8 cellular contexts compared by ENCODE assay signal in the genomic region with DNA sequence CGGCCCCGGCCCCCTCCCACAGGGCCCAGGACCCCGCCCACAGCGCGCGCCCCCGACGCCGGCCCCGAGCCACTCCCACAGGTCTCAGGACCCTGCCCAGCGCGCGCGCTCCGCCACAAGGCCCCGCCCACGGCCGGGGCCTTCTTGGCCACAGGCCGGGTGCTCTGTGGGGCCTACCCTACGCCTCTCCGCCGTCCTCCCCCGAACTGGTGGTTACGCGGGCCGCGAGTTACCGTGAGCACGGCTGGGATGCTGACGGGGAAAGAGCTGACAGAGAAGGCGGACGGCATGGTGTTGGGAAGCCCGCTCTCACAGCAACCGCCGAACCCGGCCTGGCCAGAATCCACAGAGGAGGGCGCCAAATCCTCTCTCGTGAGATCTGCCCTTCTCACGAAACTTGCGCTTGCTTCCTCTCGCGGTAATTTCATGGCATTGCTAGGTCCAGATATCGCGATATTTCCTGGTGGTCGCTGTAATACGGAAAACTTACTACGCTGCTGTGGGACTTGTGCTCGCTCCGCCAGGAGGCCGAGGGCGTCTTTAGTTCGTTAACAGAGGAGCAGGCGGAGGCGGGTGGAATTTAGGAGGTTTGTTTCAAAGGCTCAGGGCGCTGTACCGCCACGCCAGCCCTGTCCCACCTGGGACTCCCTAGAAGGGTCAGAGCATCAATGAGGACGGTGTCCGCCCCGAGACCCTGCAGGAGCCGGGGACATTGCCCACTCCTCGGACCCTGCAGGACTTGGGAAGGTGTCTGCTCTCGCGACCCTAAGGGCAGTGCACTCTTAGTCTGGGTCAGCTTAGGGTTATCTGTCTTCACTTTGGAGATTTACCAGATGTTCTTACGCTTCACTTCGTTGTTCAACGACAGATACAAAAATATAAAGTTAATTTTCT. TPM values are rescaled to one million over a fixed set of nuclear protein-coding genes. Genes with fewer than 3 reads are reported as not detected.
DNase-seq lines count a peak whose midpoint lies in the region; ATAC-seq, FAIRE-seq and TF ChIP-seq lines count a peak whose summit lies in the region.

TSS of gene TMEM18 (minus strand) at position 351 of the 894 bp plus-strand sequence. CDS start at position 290, 61 bp downstream.

- H3K9me3 ChIP-seq in GM23248 (ENCODE audit: low read depth) (no peaks in the 10 kb centered on the region), Karpas-422 (ENCODE audit: low read length) (no peaks in the 10 kb centered on the region; the same call in 1 of the 2 replicates), thoracic aorta (no peaks in the 10 kb centered on the region)

- H3K27me3 ChIP-seq in GM23248 (replicated peaks; ENCODE audit: insufficient read depth), result no peaks in the 10 kb centered on the region
- no peaks in the 10 kb centered on the region for H3K27me3 ChIP-seq in Karpas-422 (ENCODE audit: low read length)
- H3K27me3 ChIP-seq in thoracic aorta (replicated peaks; ENCODE audit: insufficient read depth), result no peaks in the 10 kb centered on the region

- H3K9ac ChIP-seq in GM23248 (peak within 1 kb of the TSS; percentile 98), Karpas-422 (ENCODE audit: low read length) (peak within 1 kb of the TSS; percentile 99)

- no peaks in the 10 kb centered on the region for H3K36me3 ChIP-seq in GM23248 (ENCODE audit: low read depth)
- peaks cover 20% of the 10 kb centered on the region for H3K36me3 ChIP-seq in Karpas-422 (ENCODE audit: insufficient read depth, low read length)
- H3K36me3 ChIP-seq in thoracic aorta, result peaks cover 5% of the 10 kb centered on the region

- 1 to 2% methylated on average over 58 to 59 of the region's 67 CpGs for WGBS in GM23248 (ENCODE audit: low coverage in 1 of 2, low lambda C conversion rate in 2 of 2, missing lambda C conversion rate in 2 of 2), 2 experiments

- peak within 1 kb of the TSS; percentile 94 for H2AFZ ChIP-seq in GM23248
- no peak within 1 kb of the TSS for H2AFZ ChIP-seq in Karpas-422 (ENCODE audit: low read length)

- H3K4me3 Mint-ChIP-seq in activated T-cell treated with anti-CD3 and anti-CD28 coated beads, Interleukin-2, amount 50 U/mL, for 72 hours, result peak within 1 kb of the TSS; percentile 96 to 98
- H3K4me3 Mint-ChIP-seq in nephron progenitor cell, result peak within 1 kb of the TSS; percentile 93

- peaks cover 53% of the 10 kb centered on the region for H3K4me1 Mint-ChIP-seq in activated T-cell treated with anti-CD3 and anti-CD28 coated beads, Interleukin-2, amount 50 U/mL, for 72 hours (ENCODE audit: low read depth)
- H3K4me1 Mint-ChIP-seq in nephron progenitor cell, result peaks cover 80% of the 10 kb centered on the region

- H3K27ac ChIP-seq in GM23248, result peak within 1 kb of the TSS; percentile 93
- peak within 1 kb of the TSS; percentile 98 for H3K27ac ChIP-seq in Karpas-422 (ENCODE audit: low read length)
- peak within 1 kb of the TSS; percentile 92 to 96 for H3K27ac ChIP-seq in thoracic aorta

- H3K27me3 Mint-ChIP-seq in activated T-cell treated with anti-CD3 and anti-CD28 coated beads, Interleukin-2, amount 50 U/mL, for 72 hours (ENCODE audit: low read depth), result no peaks in the 10 kb centered on the region
- H3K27me3 Mint-ChIP-seq in nephron progenitor cell (ENCODE audit: low read depth, poor library complexity), result no peaks in the 10 kb centered on the region

- H3K9me2 ChIP-seq in GM23248 (ENCODE audit: insufficient read depth) (no peaks in the 10 kb centered on the region), Karpas-422 (replicated peaks; ENCODE audit: insufficient read depth, low read length) (no peaks in the 10 kb centered on the region)

- H3K4me1 ChIP-seq in GM23248 (ENCODE audit: insufficient read depth) (peaks cover 21% of the 10 kb centered on the region), Karpas-422 (ENCODE audit: low read length) (peaks cover 51% of the 10 kb centered on the region), thoracic aorta (ENCODE audit: control insufficient read depth in 1 of 2, low read depth in 2 of 2) (peaks cover 4 to 14% of the 10 kb centered on the region in 2 donors)

- H3K79me2 ChIP-seq in GM23248 (ENCODE audit: insufficient read depth) (peaks cover 18% of the 10 kb centered on the region), Karpas-422 (ENCODE audit: low read length) (peaks cover 12% of the 10 kb centered on the region)

- in situ Hi-C loops in G401 (cut with HindIII; ENCODE audit: low sequenced_read_pairs), result no loop called here
- in situ Hi-C loops in GM23248 (cut with MboI), result loop anchor here (25.0 kb wide), 1 partner anchor 860 kb away; no protein-coding TSS in a partner anchor

- peak; percentile 70 for FAIRE-seq in RCC 7860 (lab: Jason Lieb, UNC)

- no peaks in the 10 kb centered on the region for H3K9me3 Mint-ChIP-seq in activated T-cell treated with anti-CD3 and anti-CD28 coated beads, Interleukin-2, amount 50 U/mL, for 72 hours
- no peaks in the 10 kb centered on the region for H3K9me3 Mint-ChIP-seq in nephron progenitor cell

- H3K27ac Mint-ChIP-seq in activated T-cell treated with anti-CD3 and anti-CD28 coated beads, Interleukin-2, amount 50 U/mL, for 72 hours, result peak within 1 kb of the TSS; percentile 92
- H3K27ac Mint-ChIP-seq in nephron progenitor cell, result peak within 1 kb of the TSS; percentile 100

- DNase-seq in G401 (ENCODE audit: low spot score) (peak; percentile 97), GM23248 (peak; percentile 100), Karpas-422 (peak; percentile 98), RCC 7860 (ENCODE audit: low spot score) (peak; percentile 97), fibroblast of pulmonary artery (ENCODE audit: low read depth) (peak; percentile 100), nephron progenitor cell (no peak), thoracic aorta (ENCODE audit: low spot score) (peak; percentile 90)
- DNase-seq in activated T-cell treated with anti-CD3 and anti-CD28 coated beads, Interleukin-2, amount 50 U/mL, for 72 hours, result peak in 1 of 2 donors; percentile 92

- H3K4me3 ChIP-seq in GM23248 (peak within 1 kb of the TSS; percentile 88), Karpas-422 (ENCODE audit: low read length) (peak within 1 kb of the TSS; percentile 91), fibroblast of pulmonary artery (replicated peaks; ENCODE audit: low read depth, low read length) (peak within 1 kb of the TSS; percentile 86), thoracic aorta (peak within 1 kb of the TSS; percentile 93)

- TF ChIP-seq CTCF in fibroblast of pulmonary artery (IDR thresholded peaks at IDR 0.05; ENCODE audit: low read length, missing control alignments) (peak; percentile 28), nephron progenitor cell (IDR thresholded peaks at IDR 0.05) (no peak), thoracic aorta (IDR thresholded peaks at IDR 0.05) (no peak)

- peaks cover 25% of the 10 kb centered on the region for H3F3A ChIP-seq in GM23248 (ENCODE audit: insufficient read depth)

- ATAC-seq in activated T-cell treated with anti-CD3 and anti-CD28 coated beads, Interleukin-2, amount 50 U/mL, for 72 hours (replicated peaks in 1 of 2), result peak; percentile 70 to 79
- ATAC-seq in thoracic aorta (ENCODE audit: insufficient number of reproducible peaks, low FRiP score, low read depth), result peak; percentile 84

- H3K36me3 Mint-ChIP-seq in activated T-cell treated with anti-CD3 and anti-CD28 coated beads, Interleukin-2, amount 50 U/mL, for 72 hours (ENCODE audit: insufficient read depth in 2 of 2), result peaks cover 0 to 6% of the 10 kb centered on the region in 2 donors
- peaks cover 28% of the 10 kb centered on the region for H3K36me3 Mint-ChIP-seq in nephron progenitor cell (ENCODE audit: low read depth)

- H4K20me1 ChIP-seq in GM23248 (ENCODE audit: insufficient read depth), result no peaks in the 10 kb centered on the region
- H4K20me1 ChIP-seq in Karpas-422 (ENCODE audit: insufficient read depth, low read depth, low read length), result no peaks in the 10 kb centered on the region

- H3K4me2 ChIP-seq in GM23248 (ENCODE audit: unreplicated experiment) (peak within 1 kb of the TSS; percentile 98), Karpas-422 (ENCODE audit: low read depth, low read length, poor library complexity, severe bottlenecking) (peak within 1 kb of the TSS; percentile 96)

RNA-seq across cellular contexts. Expression of gene TMEM18, which starts in this region (rescaled TPM):
- total RNA-seq in G401 (2014; rRNA removed; shearing (Covaris generic)), result 18.1 and 39.4 TPM in 2 replicates
- 9.9 and 16.2 TPM in 2 replicates for total RNA-seq in GM23248 (2014; rRNA removed; shearing (Covaris generic))
- polyA plus RNA-seq in GM23248 (2016; fragmentation: Nextera tagmentation; extraction: Ambion mirVana), result 37.7 and 40.0 TPM in 2 replicates
- 46.1 and 48.6 TPM in 2 replicates for total RNA-seq in Karpas-422 (2014; rRNA removed; shearing (Covaris generic); ENCODE audit: low replicate concordance)
- 10 to 100 TPM; 32.5 to 33.4 TPM for total RNA-seq in activated T-cell treated with anti-CD3 and anti-CD28 coated beads, Interleukin-2, amount 50 U/mL, for 72 hours
- 10 to 100 TPM in 1 of 2 donors, 1 to 10 TPM in 1; 3.1 to 14.8 TPM for total RNA-seq in thoracic aorta
